1 cellular context compared by ENCODE assay signal in genomic region chr17:80035937-80036714, GRCh38.
TF ChIP-seq lines count a peak whose summit lies in the region.

Gene CCDC40, plus strand, starts transcription at chr17:80036642. Its CDS starts 21 bp downstream, at chr17:80036663.

TF ChIP-seq in K562, 482 proteins besides CTCF, POLR2A, EP300 and RAD21 (continued from another document):
- TF ChIP-seq PHF8 (IDR thresholded peaks at IDR 0.05; ENCODE audit: borderline replicate concordance, low read length) (peak; percentile 34; the same call in 1 of the 2 replicates), MAZ (CRISPR knock-in tag; conservative IDR thresholded peaks at IDR 0.05 in 1 of 2, IDR thresholded peaks at IDR 0.05 in 1 of 2) (peak in 1 of 2 experiments; percentile 39; a peak in 1 of 4 replicates), RB1 (IDR thresholded peaks at IDR 0.05; ENCODE audit: low read depth) (peak; percentile 62), BMI1 (IDR thresholded peaks at IDR 0.05; ENCODE audit: low read length) (0 out of 2 replicates have a peak, but pooled peaks have one; percentile 22)
- TF ChIP-seq, protein P1, sequence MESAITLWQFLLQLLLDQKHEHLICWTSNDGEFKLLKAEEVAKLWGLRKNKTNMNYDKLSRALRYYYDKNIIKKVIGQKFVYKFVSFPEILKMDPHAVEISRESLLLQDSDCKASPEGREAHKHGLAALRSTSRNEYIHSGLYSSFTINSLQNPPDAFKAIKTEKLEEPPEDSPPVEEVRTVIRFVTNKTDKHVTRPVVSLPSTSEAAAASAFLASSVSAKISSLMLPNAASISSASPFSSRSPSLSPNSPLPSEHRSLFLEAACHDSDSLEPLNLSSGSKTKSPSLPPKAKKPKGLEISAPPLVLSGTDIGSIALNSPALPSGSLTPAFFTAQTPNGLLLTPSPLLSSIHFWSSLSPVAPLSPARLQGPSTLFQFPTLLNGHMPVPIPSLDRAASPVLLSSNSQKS (CRISPR knock-in tag; IDR thresholded peaks at IDR 0.05): no peak
- TF ChIP-seq, protein P2, sequence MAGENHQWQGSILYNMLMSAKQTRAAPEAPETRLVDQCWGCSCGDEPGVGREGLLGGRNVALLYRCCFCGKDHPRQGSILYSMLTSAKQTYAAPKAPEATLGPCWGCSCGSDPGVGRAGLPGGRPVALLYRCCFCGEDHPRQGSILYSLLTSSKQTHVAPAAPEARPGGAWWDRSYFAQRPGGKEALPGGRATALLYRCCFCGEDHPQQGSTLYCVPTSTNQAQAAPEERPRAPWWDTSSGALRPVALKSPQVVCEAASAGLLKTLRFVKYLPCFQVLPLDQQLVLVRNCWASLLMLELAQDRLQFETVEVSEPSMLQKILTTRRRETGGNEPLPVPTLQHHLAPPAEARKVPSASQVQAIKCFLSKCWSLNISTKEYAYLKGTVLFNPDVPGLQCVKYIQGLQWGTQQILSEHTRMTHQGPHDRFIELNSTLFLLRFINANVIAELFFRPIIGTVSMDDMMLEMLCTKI (IDR thresholded peaks at IDR 0.05; ENCODE audit: partially characterized antibody): no peak
